In the genomic region with DNA sequence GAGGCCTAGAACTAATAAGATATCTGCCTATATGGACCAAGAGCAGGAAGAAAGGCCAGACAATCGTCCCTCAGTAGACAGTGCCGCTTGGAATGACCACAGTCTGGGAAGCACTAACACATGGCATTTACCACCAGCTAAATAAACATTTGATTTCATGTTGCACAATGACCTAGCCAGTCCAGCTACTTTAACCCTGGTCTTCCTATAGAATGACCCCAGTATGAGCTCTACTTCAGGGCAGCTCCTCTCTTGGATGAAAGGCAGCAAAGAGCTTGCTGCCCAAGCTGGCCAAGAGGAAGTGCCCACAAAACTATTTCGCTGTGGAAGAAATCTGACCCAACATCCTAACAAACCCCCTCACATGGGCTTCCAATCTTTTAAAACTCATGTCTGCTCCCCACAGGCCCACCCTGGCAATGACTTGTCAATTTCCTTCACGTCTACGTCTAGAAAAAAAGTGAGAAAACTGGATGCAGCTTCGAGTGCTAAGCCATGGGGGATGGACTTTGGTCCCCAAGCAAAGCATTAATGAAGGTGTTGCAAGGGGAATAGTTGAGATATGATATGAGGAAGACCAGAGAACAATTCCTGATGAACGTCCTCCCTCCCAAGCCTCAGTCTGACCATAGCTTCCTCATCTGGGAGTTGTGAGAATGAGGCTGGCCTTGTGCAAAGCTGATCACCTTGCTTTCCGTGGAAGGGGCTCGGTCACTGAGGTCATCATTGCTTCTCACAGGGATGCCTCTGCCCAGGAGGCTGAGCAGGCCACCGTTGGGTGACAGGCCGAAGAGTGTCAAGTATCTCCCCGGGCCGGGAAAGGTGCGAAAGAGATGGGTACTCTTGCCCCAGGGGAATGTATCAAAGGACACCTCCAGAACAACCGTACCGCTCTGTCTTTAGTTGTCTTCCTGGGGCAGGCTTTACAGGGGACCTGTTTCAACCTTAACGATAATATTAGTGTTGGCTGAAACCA, we compare ENCODE assay signal across 7 cellular contexts. TPM values are rescaled to one million over a fixed set of nuclear protein-coding genes. Genes with fewer than 3 reads are reported as not detected.
DNase-seq lines count a peak whose midpoint lies in the region; ATAC-seq lines count a peak whose summit lies in the region.

No MANE protein-coding gene starts in this region.

- H3K27ac ChIP-seq in Karpas-422 (ENCODE audit: low read length) = peak overlapping the region; percentile 62
- peak overlapping the region; percentile 48 for H3K27ac ChIP-seq in cingulate gyrus (ENCODE audit: low read depth, low read length)

- no peaks in the 10 kb centered on the region for H4K20me1 ChIP-seq in Karpas-422 (ENCODE audit: insufficient read depth, low read depth, low read length)

- no peaks in the 10 kb centered on the region for H3K27me3 ChIP-seq in Karpas-422 (ENCODE audit: low read length)

- DNase-seq in Karpas-422 (peak; percentile 56), midbrain (lab: John Stamatoyannopoulos, UW) (peak; percentile 9), UCSD-AML1 (lab: John Stamatoyannopoulos, UW; ENCODE audit: unreplicated experiment) (no peak), dedifferentiated amniotic fluid mesenchymal stem cell (ENCODE audit: extremely low spot score) (no peak)

- peak overlapping the region; percentile 93 for H2AFZ ChIP-seq in Karpas-422 (ENCODE audit: low read length)

- H3K36me3 ChIP-seq in Karpas-422 (ENCODE audit: insufficient read depth, low read length) = no peaks in the 10 kb centered on the region

- H3K9me3 ChIP-seq in Karpas-422 (ENCODE audit: low read length) = no peaks in the 10 kb centered on the region

- H3K4me1 ChIP-seq in Karpas-422 (ENCODE audit: low read length) = peaks cover 17% of the 10 kb centered on the region

- H3K4me3 ChIP-seq in Karpas-422 (ENCODE audit: low read length) = peak overlapping the region; percentile 91

- no peaks in the 10 kb centered on the region for H3K9me2 ChIP-seq in Karpas-422 (replicated peaks; ENCODE audit: insufficient read depth, low read length)

- peak; percentile 6 for ATAC-seq in GM19324 (IDR thresholded peaks at IDR 0.05; ENCODE audit: low FRiP score, unreplicated experiment)
- ATAC-seq in GM19397 (IDR thresholded peaks at IDR 0.05; ENCODE audit: unreplicated experiment) = no peak

- H3K9ac ChIP-seq in Karpas-422 (ENCODE audit: low read length) = peak overlapping the region; percentile 87

- H3K4me2 ChIP-seq in Karpas-422 (ENCODE audit: low read depth, low read length, poor library complexity, severe bottlenecking) = peak overlapping the region; percentile 93

- peaks cover 16% of the 10 kb centered on the region for H3K79me2 ChIP-seq in Karpas-422 (ENCODE audit: low read length)

RNA-seq across cellular contexts. Expression of a gene that starts 1.0 kb away (rescaled TPM):
- 20.5 and 33.8 TPM in 2 replicates for total RNA-seq in Karpas-422 (2014; rRNA removed; shearing (Covaris generic); ENCODE audit: low replicate concordance)

RNA-seq across cellular contexts. Expression of a gene that starts 21.0 kb away (rescaled TPM):
- total RNA-seq in Karpas-422 (2014; rRNA removed; shearing (Covaris generic); ENCODE audit: low replicate concordance) = 86.4 and 113 TPM in 2 replicates

RNA-seq across cellular contexts. Expression of a gene that starts 50.0 kb away (rescaled TPM):
- total RNA-seq in Karpas-422 (2014; rRNA removed; shearing (Covaris generic); ENCODE audit: low replicate concordance) = 37.9 and 51.5 TPM in 2 replicates

Comparison
In these comparisons a context has a peak if more than half of its experiments do, and no peak if none do; other contexts are left out.
1. DNase-seq: peak in Karpas-422 (single experiment) and midbrain (single experiment); none in UCSD-AML1 (single experiment) and dedifferentiated amniotic fluid mesenchymal stem cell (single experiment).